Comparison of ENCODE assay signal across 9 cellular contexts in genomic region chr3:98557324-98558010, GRCh38. TPM values are rescaled to one million over a fixed set of nuclear protein-coding genes. Genes with fewer than 3 reads are reported as not detected.
DNase-seq lines count a peak whose midpoint lies in the region; ATAC-seq lines count a peak whose summit lies in the region.
"Had no signal": no experiment of that assay in that cellular context is flagged by ENCODE, and none has a peak within 500 bp of the region (broad histone marks: within the 10 kb centered on the region; RNA-seq: fewer than 3 reads in every experiment).

No MANE protein-coding gene starts in this region.

- no peak overlapping the region for H3K4me2 ChIP-seq in Karpas-422 (ENCODE audit: low read depth, low read length, poor library complexity, severe bottlenecking)

- no peaks in the 10 kb centered on the region for H3K4me1 ChIP-seq in Karpas-422 (ENCODE audit: low read length)

- H3K9me2 ChIP-seq in Karpas-422 (replicated peaks; ENCODE audit: insufficient read depth, low read length) = no peaks in the 10 kb centered on the region

- peaks cover 6% of the 10 kb centered on the region for H3K9me3 Mint-ChIP-seq in activated naive CD4-positive, alpha-beta T cell treated with anti-CD3 and anti-CD28 coated beads, Interleukin-2, amount 10 ng/mL, durations not matched to agents 7 days and 5 days

- no peaks in the 10 kb centered on the region for H4K20me1 ChIP-seq in Karpas-422 (ENCODE audit: insufficient read depth, low read depth, low read length)

- ATAC-seq in GM19025 (IDR thresholded peaks at IDR 0.05; ENCODE audit: low read depth, unreplicated experiment) = peak; percentile 12
- peak; percentile 19 for ATAC-seq in HG03432 (IDR thresholded peaks at IDR 0.05; ENCODE audit: unreplicated experiment)
- no peak for ATAC-seq in GM19035 (IDR thresholded peaks at IDR 0.05; ENCODE audit: unreplicated experiment)

- H3K36me3 ChIP-seq in Karpas-422 (ENCODE audit: insufficient read depth, low read length) = no peaks in the 10 kb centered on the region

- H3K27ac ChIP-seq in Karpas-422 (ENCODE audit: low read length) = no peak overlapping the region

- peaks cover 29% of the 10 kb centered on the region for H3K36me3 Mint-ChIP-seq in activated naive CD4-positive, alpha-beta T cell treated with anti-CD3 and anti-CD28 coated beads, Interleukin-2, amount 10 ng/mL, durations not matched to agents 7 days and 5 days

- no peaks in the 10 kb centered on the region for H3K79me2 ChIP-seq in Karpas-422 (ENCODE audit: low read length)

- H3K27ac Mint-ChIP-seq in activated naive CD4-positive, alpha-beta T cell treated with anti-CD3 and anti-CD28 coated beads, Interleukin-2, amount 10 ng/mL, durations not matched to agents 7 days and 5 days = peak overlapping the region; percentile 97

- H3K4me1 Mint-ChIP-seq in activated naive CD4-positive, alpha-beta T cell treated with anti-CD3 and anti-CD28 coated beads, Interleukin-2, amount 10 ng/mL, durations not matched to agents 7 days and 5 days = peaks cover 95% of the 10 kb centered on the region

- CTCF ChIA-PET in activated naive CD4-positive, alpha-beta T cell treated with anti-CD3 and anti-CD28 coated beads, Interleukin-2, amount 10 ng/mL, durations not matched to agents 7 days and 5 days (lab: Charles Lee) = interaction anchor here (0.8 to 2.0 kb wide), 7 partner anchors 8 to 40 kb away, joined by 3 to 7 read pairs (median 3); no protein-coding TSS in a partner anchor

- no peak overlapping the region for H3K9ac ChIP-seq in Karpas-422 (ENCODE audit: low read length)

- peak; percentile 55 for DNase-seq in activated naive CD4-positive, alpha-beta T cell treated with anti-CD3 and anti-CD28 coated beads, Interleukin-2, amount 10 ng/mL, durations not matched to agents 7 days and 5 days
- DNase-seq in stimulated activated CD4-positive, alpha-beta T cell treated with anti-CD3 and anti-CD28 coated beads, TNF-alpha, amount 100 ng/mL, for 48 hours (ENCODE audit: low read depth in 3 of 3) = peak; percentile 27 to 45 (median 39)
- DNase-seq in cerebellar nuclear complex (lab: John Stamatoyannopoulos, UW) (no peak), Karpas-422 (no peak)
- DNase-seq: glutamatergic neuron, NCI-H1092 treated with DMSO at 0.1 percent for 48 hours had no signal

- no peaks in the 10 kb centered on the region for H3K9me3 ChIP-seq in Karpas-422 (ENCODE audit: low read length)

- H3K27me3 ChIP-seq in Karpas-422 (ENCODE audit: low read length) = no peaks in the 10 kb centered on the region

- no peak overlapping the region for H2AFZ ChIP-seq in Karpas-422 (ENCODE audit: low read length)

- H3K4me3 ChIP-seq in Karpas-422 (ENCODE audit: low read length) = no peak overlapping the region

- no peaks in the 10 kb centered on the region for H3K27me3 Mint-ChIP-seq in activated naive CD4-positive, alpha-beta T cell treated with anti-CD3 and anti-CD28 coated beads, Interleukin-2, amount 10 ng/mL, durations not matched to agents 7 days and 5 days

- H3K4me3 Mint-ChIP-seq in activated naive CD4-positive, alpha-beta T cell treated with anti-CD3 and anti-CD28 coated beads, Interleukin-2, amount 10 ng/mL, durations not matched to agents 7 days and 5 days = peak overlapping the region; percentile 77

RNA-seq across cellular contexts. Expression of gene GPR15, which starts 25.7 kb away (rescaled TPM):
- total RNA-seq in Karpas-422 (2014; rRNA removed; shearing (Covaris generic); ENCODE audit: low replicate concordance) = not detected in 2 replicates

RNA-seq across cellular contexts. Expression of gene CLDND1, which starts 34.8 kb away (rescaled TPM):
- total RNA-seq in Karpas-422 (2014; rRNA removed; shearing (Covaris generic); ENCODE audit: low replicate concordance) = 37.7 and 87.4 TPM in 2 replicates

RNA-seq across cellular contexts. Expression of gene CPOX, which starts 35.9 kb away (rescaled TPM):
- 7.8 and 11.6 TPM in 2 replicates for total RNA-seq in Karpas-422 (2014; rRNA removed; shearing (Covaris generic); ENCODE audit: low replicate concordance)

RNA-seq across cellular contexts. Expression of gene OR5K2, which starts 60.0 kb away (rescaled TPM):
- total RNA-seq in Karpas-422 (2014; rRNA removed; shearing (Covaris generic); ENCODE audit: low replicate concordance) = not detected in 2 replicates

Comparison
In these comparisons a context has a peak if more than half of its experiments do, and no peak if none do; other contexts are left out.
1. DNase-seq: peak in activated naive CD4-positive, alpha-beta T cell treated with anti-CD3 and anti-CD28 coated beads, Interleukin-2, amount 10 ng/mL, durations not matched to agents 7 days and 5 days (single experiment) and stimulated activated CD4-positive, alpha-beta T cell treated with anti-CD3 and anti-CD28 coated beads, TNF-alpha, amount 100 ng/mL, for 48 hours (3 of 3); none in cerebellar nuclear complex (0 of 2) and Karpas-422 (single experiment).